ENCODE assay signal across 17 cellular contexts in the genomic region with DNA sequence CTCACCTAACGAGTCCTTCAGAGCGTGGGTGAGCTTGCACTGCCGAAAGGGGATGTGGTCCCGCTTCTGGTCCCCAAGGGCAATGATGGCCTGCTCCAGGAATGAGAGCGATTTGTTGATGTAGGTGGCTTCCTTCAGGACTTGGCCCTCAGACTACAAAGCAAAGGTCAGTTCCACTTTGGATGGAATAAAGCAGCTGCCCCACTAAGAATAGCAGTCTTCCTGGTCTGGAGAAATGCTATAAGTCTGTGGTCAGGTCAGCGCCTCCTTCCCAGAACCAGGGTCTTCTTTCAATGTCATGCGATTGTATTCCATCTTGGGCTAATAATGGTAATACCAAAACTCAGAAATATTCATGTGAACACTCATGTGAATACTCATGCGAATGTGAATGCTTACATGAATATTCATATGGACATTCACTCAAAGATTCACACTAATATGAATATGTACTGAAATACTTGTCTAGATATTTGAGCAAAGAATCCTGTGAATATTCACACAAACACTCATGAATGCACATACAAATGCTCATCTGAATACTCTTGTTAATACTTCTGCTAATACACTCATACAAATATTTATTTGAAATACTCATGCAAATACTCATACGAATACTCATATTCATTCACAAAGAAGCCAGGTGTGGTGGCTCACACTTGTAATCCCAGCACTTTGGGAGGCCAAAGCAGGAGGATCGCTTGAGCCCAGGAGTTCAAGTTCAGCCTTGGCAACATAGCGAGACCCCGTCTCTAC. TPM values are rescaled to one million over a fixed set of nuclear protein-coding genes. Genes with fewer than 3 reads are reported as not detected.
DNase-seq lines count a peak whose midpoint lies in the region; ATAC-seq, FAIRE-seq and TF ChIP-seq lines count a peak whose summit lies in the region.
"Had no signal": no experiment of that assay in that cellular context is flagged by ENCODE, and none has a peak within 500 bp of the region (broad histone marks: within the 10 kb centered on the region; RNA-seq: fewer than 3 reads in every experiment).

No MANE protein-coding gene starts in this region.

- intact Hi-C loops in left ventricle myocardium inferior (cut with micrococcal nuclease) (no loop called here), left cardiac atrium (cut with DNase I) (no loop called here)

- H3K9me3 ChIP-seq in left ventricle myocardium inferior (replicated peaks) (no peaks in the 10 kb centered on the region), SJCRH30 (replicated peaks) (no peaks in the 10 kb centered on the region)
- H3K9me3 ChIP-seq: A549 had no signal

- H3K27ac ChIP-seq in left ventricle myocardium inferior (replicated peaks): peak overlapping the region; percentile 76
- peak overlapping the region; percentile 44 for H3K27ac ChIP-seq in SJCRH30
- H3K27ac ChIP-seq: A549, C4-2B, PC-9 had no signal

- H3K36me3 ChIP-seq in left ventricle myocardium inferior (no peaks in the 10 kb centered on the region), SJCRH30 (no peaks in the 10 kb centered on the region)

- H3K4me1 Mint-ChIP-seq in stimulated activated memory B cell treated with anti-CD40 and anti-IgM and Interleukin-4, amounts not matched to agents 10 μg/mL and 1 μg/mL and 100 μg/mL, for 72 hours: peaks cover 27% of the 10 kb centered on the region

- no peak for TF ChIP-seq CTCF in left ventricle myocardium inferior (IDR thresholded peaks at IDR 0.05; ENCODE audit: borderline replicate concordance)

- no peaks in the 10 kb centered on the region for H3K36me3 Mint-ChIP-seq in stimulated activated memory B cell treated with anti-CD40 and anti-IgM and Interleukin-4, amounts not matched to agents 10 μg/mL and 1 μg/mL and 100 μg/mL, for 72 hours
- H3K36me3 Mint-ChIP-seq: IgD-negative memory B cell had no signal

- no peak overlapping the region for H3K4me3 Mint-ChIP-seq in stimulated activated memory B cell treated with anti-CD40 and anti-IgM and Interleukin-4, amounts not matched to agents 10 μg/mL and 1 μg/mL and 100 μg/mL, for 72 hours

- ATAC-seq in left cardiac atrium (no peak), HG03095 (IDR thresholded peaks at IDR 0.05; ENCODE audit: unreplicated experiment) (no peak)
- ATAC-seq in stimulated activated memory B cell treated with anti-CD40 and anti-IgM and Interleukin-4, amounts not matched to agents 10 μg/mL and 1 μg/mL and 100 μg/mL, for 72 hours: no peak

- peaks cover 21% of the 10 kb centered on the region for H3K4me1 ChIP-seq in left ventricle myocardium inferior
- H3K4me1 ChIP-seq in SJCRH30: peaks cover 24% of the 10 kb centered on the region

- no peak overlapping the region for H3K4me3 ChIP-seq in left ventricle myocardium inferior
- no peak overlapping the region for H3K4me3 ChIP-seq in SJCRH30
- H3K4me3 ChIP-seq: A549, PC-9 had no signal

- no peak for FAIRE-seq in urothelium cell line (lab: Jason Lieb, UNC)
- FAIRE-seq: A549 had no signal

- DNase-seq in left ventricle myocardium inferior (no peak), left cardiac atrium (no peak), SJCRH30 (peak; percentile 28 to 49), myocyte (ENCODE audit: low read depth) (peak; percentile 86), urothelium cell line (ENCODE audit: low spot score) (no peak), DMS 273 treated with DMSO at 0.1 percent for 48 hours (lab: John Stamatoyannopoulos, UW) (no peak)
- DNase-seq: DMS79, H7, NCI-H1436, NCI-H2081, NCI-H748 treated with DMSO at 0.1 percent for 48 hours had no signal

- H3K27ac Mint-ChIP-seq in stimulated activated memory B cell treated with anti-CD40 and anti-IgM and Interleukin-4, amounts not matched to agents 10 μg/mL and 1 μg/mL and 100 μg/mL, for 72 hours: no peak overlapping the region

- no peaks in the 10 kb centered on the region for H3K9me3 Mint-ChIP-seq in stimulated activated memory B cell treated with anti-CD40 and anti-IgM and Interleukin-4, amounts not matched to agents 10 μg/mL and 1 μg/mL and 100 μg/mL, for 72 hours
- H3K9me3 Mint-ChIP-seq: IgD-negative memory B cell had no signal

- no peaks in the 10 kb centered on the region for H3K27me3 Mint-ChIP-seq in stimulated activated memory B cell treated with anti-CD40 and anti-IgM and Interleukin-4, amounts not matched to agents 10 μg/mL and 1 μg/mL and 100 μg/mL, for 72 hours
- H3K27me3 Mint-ChIP-seq: IgD-negative memory B cell had no signal

- H3K27me3 ChIP-seq in left ventricle myocardium inferior (ENCODE audit: low read depth) (no peaks in the 10 kb centered on the region), SJCRH30 (no peaks in the 10 kb centered on the region)

RNA-seq across cellular contexts. Expression of a gene that starts 16.7 kb away (rescaled TPM):
- 13.5 TPM for total RNA-seq in left ventricle myocardium inferior
- total RNA-seq in left cardiac atrium: 1 to 10 TPM; 6.1 to 8.0 TPM
- total RNA-seq in SJCRH30 (2014; rRNA removed; shearing (Covaris generic)): 5.1 and 5.6 TPM in 2 replicates
- 6.9 and 8.9 TPM in 2 replicates for total RNA-seq in myocyte
- polyA plus RNA-seq in myocyte (2012): 14.6 TPM

RNA-seq across cellular contexts. Expression of a gene that starts 16.8 kb away (rescaled TPM):
- total RNA-seq in left ventricle myocardium inferior: 54.7 TPM
- 10 to 100 TPM; 32.9 to 39.5 TPM for total RNA-seq in left cardiac atrium
- 11.3 and 11.8 TPM in 2 replicates for total RNA-seq in SJCRH30 (2014; rRNA removed; shearing (Covaris generic))
- 32.7 and 53.1 TPM in 2 replicates for total RNA-seq in myocyte
- polyA plus RNA-seq in myocyte (2012): 42.8 TPM

Comparison
In these comparisons a context has a peak if more than half of its experiments do, and no peak if none do; other contexts are left out.
1. DNase-seq: peak in SJCRH30 (2 of 2) and myocyte (single experiment); none in left ventricle myocardium inferior (single experiment), left cardiac atrium (single experiment), urothelium cell line (single experiment) and DMS 273 treated with DMSO at 0.1 percent for 48 hours (single experiment).